In genomic region chr16:49424961-49425360, GRCh38 we compare ENCODE assay signal across 6 cellular contexts. TPM values are rescaled to one million over a fixed set of nuclear protein-coding genes. Genes with fewer than 3 reads are reported as not detected.
"Had no signal": no experiment of that assay in that cellular context is flagged by ENCODE, and none has a peak within 500 bp of the region (broad histone marks: within the 10 kb centered on the region; RNA-seq: fewer than 3 reads in every experiment).

No MANE protein-coding gene starts in this region.

- H3K4me2 ChIP-seq: GM23338 had no signal

- ATAC-seq: GM23338 had no signal

- H3K27ac Mint-ChIP-seq: GM23338 had no signal

- H3K4me1 Mint-ChIP-seq: GM23338 had no signal

- H3K4me3 ChIP-seq: GM23338 had no signal

- DNase-seq: H9, HCEC 1CT, IMR-90 had no signal

- H3K4me3 Mint-ChIP-seq: GM23338, H9 had no signal

- H2AFZ ChIP-seq: GM23338 had no signal

RNA-seq across cellular contexts. Expression of gene C16orf78, which starts 51.4 kb away (rescaled TPM):
- total RNA-seq: GM23338, H1, H9, HT-29, IMR-90 had no signal
- polyA plus RNA-seq: GM23338, H1, IMR-90 had no signal
